In genomic region chr6:148814082-148814790, GRCh38 we compare ENCODE assay signal across 18 cellular contexts.
"Had no signal": no experiment of that assay in that cellular context is flagged by ENCODE, and none has a peak within 500 bp of the region (broad histone marks: within the 10 kb centered on the region; RNA-seq: fewer than 3 reads in every experiment).

No MANE protein-coding gene starts in this region.

- H3K27ac Mint-ChIP-seq: activated CD4-positive, alpha-beta T cell treated with anti-CD3 and anti-CD28 coated beads, Interleukin-2, amount 10 ng/mL, durations not matched to agents 7 days and 5 days; activated CD8-positive, alpha-beta T cell treated with anti-CD3 and anti-CD28 coated beads, Interleukin-2, amount 10 ng/mL, durations not matched to agents 7 days and 5 days; activated naive CD4-positive, alpha-beta T cell treated with anti-CD3 and anti-CD28 coated beads, Interleukin-2, amount 50 U/mL, for 24 hours; brain; dendritic cell treated with granulocyte-macrophage colony-stimulating factor and Interleukin-4, amounts not matched to agents 40 ng/mL and 50 ng/mL, for 4 days; natural killer cell; progenitor cell of endocrine pancreas had no signal

- H3K4me1 Mint-ChIP-seq: activated CD4-positive, alpha-beta T cell treated with anti-CD3 and anti-CD28 coated beads, Interleukin-2, amount 10 ng/mL, durations not matched to agents 7 days and 5 days; activated naive CD4-positive, alpha-beta T cell treated with anti-CD3 and anti-CD28 coated beads, Interleukin-2, amount 50 U/mL, for 24 hours had no signal

- DNase-seq: activated CD4-positive, alpha-beta T cell treated with anti-CD3 and anti-CD28 coated beads, Interleukin-2, amount 10 ng/mL, durations not matched to agents 7 days and 5 days; activated CD4-positive, CD25-positive, alpha-beta regulatory T cell treated with anti-CD3 and anti-CD28 coated beads, Interleukin-2, amount 50 U/mL, for 72 hours; activated CD8-positive, alpha-beta T cell treated with anti-CD3 and anti-CD28 coated beads, Interleukin-2, amount 10 ng/mL, durations not matched to agents 7 days and 5 days; activated gamma-delta T cell treated with Interleukin-2 at 50 U/mL for 16 hours; aorta; effector CD4-positive, alpha-beta T cell; heart right ventricle; left colon; lower lobe of right lung; natural killer cell; retina; stimulated activated CD4-positive, alpha-beta T cell treated with anti-CD3 and anti-CD28 coated beads, Interleukin-4, amount 100 ng/mL, for 24 hours; stimulated activated naive CD4-positive, alpha-beta T cell treated with Interleukin-2 at 50 U/mL for 16 hours; upper lobe of left lung had no signal

- H3K36me3 Mint-ChIP-seq: activated naive CD4-positive, alpha-beta T cell treated with anti-CD3 and anti-CD28 coated beads, Interleukin-2, amount 50 U/mL, for 24 hours; natural killer cell had no signal

- H3K4me3 ChIP-seq: heart right ventricle, lower lobe of right lung, upper lobe of left lung had no signal

- H3K4me3 Mint-ChIP-seq: activated CD4-positive, alpha-beta T cell treated with anti-CD3 and anti-CD28 coated beads, Interleukin-2, amount 10 ng/mL, durations not matched to agents 7 days and 5 days; activated CD8-positive, alpha-beta T cell treated with anti-CD3 and anti-CD28 coated beads, Interleukin-2, amount 10 ng/mL, durations not matched to agents 7 days and 5 days; activated naive CD4-positive, alpha-beta T cell treated with anti-CD3 and anti-CD28 coated beads, Interleukin-2, amount 50 U/mL, for 24 hours; brain; dendritic cell treated with granulocyte-macrophage colony-stimulating factor and Interleukin-4, amounts not matched to agents 40 ng/mL and 50 ng/mL, for 4 days; natural killer cell had no signal

- H3K27me3 Mint-ChIP-seq: activated CD4-positive, alpha-beta T cell treated with anti-CD3 and anti-CD28 coated beads, Interleukin-2, amount 10 ng/mL, durations not matched to agents 7 days and 5 days; brain; dendritic cell treated with granulocyte-macrophage colony-stimulating factor and Interleukin-4, amounts not matched to agents 40 ng/mL and 50 ng/mL, for 4 days had no signal
